8 cellular contexts compared by ENCODE assay signal in the genomic region with DNA sequence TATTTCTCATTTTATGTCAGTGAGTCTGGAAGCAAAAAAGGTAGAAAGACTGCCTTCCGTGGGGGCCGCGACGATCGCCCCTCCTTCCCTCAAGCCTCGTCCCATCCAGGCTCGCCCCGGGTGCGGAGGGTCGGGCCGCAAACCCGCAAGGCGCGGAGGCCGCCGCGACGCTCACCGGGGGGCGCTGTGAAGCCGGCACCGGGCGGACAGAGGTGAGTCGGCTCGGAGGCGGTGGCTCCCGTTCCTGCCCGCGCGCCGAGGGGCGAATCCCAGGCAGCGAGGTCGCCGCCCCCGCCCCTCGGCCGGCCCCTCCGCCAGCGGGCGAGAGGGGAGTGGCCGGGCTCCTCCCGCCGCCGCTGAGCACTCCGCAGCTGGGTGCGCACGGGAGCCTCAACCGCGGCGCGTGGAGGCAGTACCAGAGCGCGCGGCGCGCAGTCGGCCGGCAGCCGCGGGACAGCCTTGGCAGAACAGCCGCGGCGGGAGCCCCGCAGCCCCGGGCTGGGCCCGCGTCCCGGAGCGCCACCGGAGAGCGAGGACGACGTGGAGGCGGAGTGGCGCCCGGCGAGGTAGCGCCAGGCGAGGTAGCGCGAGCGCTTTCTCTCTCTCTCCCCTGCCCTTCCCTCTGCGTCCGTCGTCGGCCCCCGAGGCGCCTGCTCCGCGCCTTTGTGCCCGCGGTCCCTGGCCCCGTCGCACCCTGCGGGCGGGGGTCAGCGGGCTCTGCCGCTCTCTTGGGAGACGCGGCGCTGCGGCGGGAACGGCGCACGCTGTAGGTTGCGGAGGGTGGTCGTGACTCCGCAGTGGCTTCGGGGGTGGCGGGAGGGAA. TPM values are rescaled to one million over a fixed set of nuclear protein-coding genes. Genes with fewer than 3 reads are reported as not detected.
DNase-seq lines count a peak whose midpoint lies in the region; ATAC-seq and TF ChIP-seq lines count a peak whose summit lies in the region.

A gene (plus strand): TSS at position 359 of the 823 bp plus-strand sequence. CDS start 31,492 bp downstream, outside the sequence.

- peak within 1 kb of the TSS; percentile 57 for H3K4me3 ChIP-seq in HAP-1

- ATAC-seq in GM18520 (IDR thresholded peaks at IDR 0.05; ENCODE audit: unreplicated experiment) = no peak

- H3K36me3 Mint-ChIP-seq in brain = no peaks in the 10 kb centered on the region

- peak; percentile 52 to 63 for TF ChIP-seq CTCF in brain (conservative IDR thresholded peaks at IDR 0.05)

- peaks cover 40% of the 10 kb centered on the region for H3K4me1 Mint-ChIP-seq in brain

- peak; percentile 84 for DNase-seq in EH (ENCODE audit: low read depth)
- DNase-seq in HAP-1 (ENCODE audit: low spot score in 2 of 2) = peak; percentile 74 to 89
- peak; percentile 73 for DNase-seq in NCI-H1105 treated with DMSO at 0.1 percent for 48 hours (lab: John Stamatoyannopoulos, UW)
- peak in 4 of 5 experiments; percentile 6 to 53 (median 26) for DNase-seq in T-helper 2 cell
- DNase-seq in iPS-NIHi11 (ENCODE audit: low spot score) = peak; percentile 90
- peak; percentile 33 to 51 for DNase-seq in stimulated activated CD4-positive, alpha-beta T cell treated with anti-CD3 and anti-CD28 coated beads, Interleukin-12 subunit alpha, Interleukin-12 subunit beta, amount 100 ng/mL, for 24 hours (ENCODE audit: low read depth in 2 of 2)

- no peaks in the 10 kb centered on the region for H3K36me3 ChIP-seq in HAP-1 (replicated peaks)

- peak within 1 kb of the TSS; percentile 82 to 96 (median 84) for H3K4me3 Mint-ChIP-seq in brain

- in situ Hi-C loops in HAP-1 (cut with MboI; ENCODE audit: low sequenced_read_pairs) = loop anchor here (25.0 kb wide), 1 partner anchor 267 kb away; no protein-coding TSS in a partner anchor

- H3K4me1 ChIP-seq in HAP-1 = 0 out of 2 replicates have a peak, but pooled peaks cover 7% of the 10 kb centered on the region

- peaks cover 0 to 4% (median 0%) of the 10 kb centered on the region in 5 experiments for H3K9me3 Mint-ChIP-seq in brain

- peaks cover 2% of the 10 kb centered on the region for H3K27me3 Mint-ChIP-seq in brain

- H3K27me3 ChIP-seq in HAP-1 (ENCODE audit: low read depth) = no peaks in the 10 kb centered on the region

- H3K9me3 ChIP-seq in HAP-1 = no peaks in the 10 kb centered on the region

- peak within 1 kb of the TSS; percentile 54 to 86 (median 80) for H3K27ac Mint-ChIP-seq in brain

RNA-seq across cellular contexts. Expression of the gene that starts here (rescaled TPM):
- polyA plus RNA-seq in brain (ENCODE audit: insufficient read depth, low read depth, low replicate concordance) = 35.7 TPM

Comparison
In these comparisons a context has a peak if more than half of its experiments do, and no peak if none do; other contexts are left out.
1. DNase-seq: peak in every context shown above with its lines; median percentile 90 in iPS-NIHi11; 84 in EH; 82 in HAP-1; 73 in NCI-H1105 treated with DMSO at 0.1 percent for 48 hours; 42 in stimulated activated CD4-positive, alpha-beta T cell treated with anti-CD3 and anti-CD28 coated beads, Interleukin-12 subunit alpha, Interleukin-12 subunit beta, amount 100 ng/mL, for 24 hours; 26 in T-helper 2 cell.